ENCODE assay signal across 23 cellular contexts in the genomic region with DNA sequence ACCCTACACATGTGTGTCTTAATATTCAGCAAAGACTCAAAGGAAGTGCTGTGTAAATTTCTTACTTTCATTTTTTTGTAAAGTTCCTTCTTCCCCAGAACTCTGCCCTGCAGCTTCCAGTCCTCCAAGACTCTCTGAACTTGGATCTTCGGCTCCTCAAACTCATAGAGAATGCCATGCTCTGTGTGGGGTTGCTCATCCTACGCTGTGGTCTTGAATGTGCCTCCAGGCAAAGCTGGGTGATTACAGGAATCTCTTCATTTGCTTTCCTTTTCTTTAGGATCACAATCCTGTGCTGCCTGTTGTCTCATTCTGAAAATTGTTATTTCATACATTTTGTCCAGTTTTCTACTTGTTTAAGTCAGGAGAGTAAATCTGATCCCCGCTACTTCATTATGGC. TPM values are rescaled to one million over a fixed set of nuclear protein-coding genes. Genes with fewer than 3 reads are reported as not detected.
"Had no signal": no experiment of that assay in that cellular context is flagged by ENCODE, and none has a peak within 500 bp of the region (broad histone marks: within the 10 kb centered on the region; RNA-seq: fewer than 3 reads in every experiment).

No MANE protein-coding gene starts in this region.

- H3K4me3 ChIP-seq: cardiac muscle cell, gastroesophageal sphincter, heart left ventricle, left ventricle myocardium inferior, prostate gland, right atrium auricular region, tibial nerve had no signal

- DNase-seq: activated CD4-positive, alpha-beta T cell treated with anti-CD3 and anti-CD28 coated beads, Interleukin-2, amount 50 U/mL, for 4 hours; activated gamma-delta T cell treated with Interleukin-2 at 50 U/mL for 16 hours; activated T-cell treated with anti-CD3 and anti-CD28 coated beads for 4 hours; amniotic stem cell; heart left ventricle; left ventricle myocardium inferior; stimulated activated CD4-positive, alpha-beta T cell treated with anti-CD3 and anti-CD28 coated beads, Interleukin-2, amount 100 ng/mL, for 24 hours; stimulated activated naive CD8-positive, alpha-beta T cell treated with anti-CD3 and anti-CD28 coated beads, Interleukin-15, Interleukin-2, amounts not matched to agents 100 U/mL and 50 U/mL, for 24 hours; T-helper 2 cell; WERI-Rb-1 had no signal

- H3K4me1 ChIP-seq: gastroesophageal sphincter, heart left ventricle, left ventricle myocardium inferior, prostate gland, right atrium auricular region, tibial nerve had no signal

- H3K9me3 ChIP-seq: gastroesophageal sphincter, left ventricle myocardium inferior, prostate gland, right atrium auricular region, tibial nerve had no signal

- H3K27ac ChIP-seq: cardiac muscle cell, gastroesophageal sphincter, heart left ventricle, left ventricle myocardium inferior, prostate gland, right atrium auricular region, tibial nerve, WERI-Rb-1 had no signal

- H3K27me3 ChIP-seq: cardiac muscle cell, right atrium auricular region, tibial nerve had no signal

- FAIRE-seq: urothelium cell line had no signal

- H3K36me3 ChIP-seq: cardiac muscle cell, gastroesophageal sphincter, heart left ventricle, left ventricle myocardium inferior, prostate gland, right atrium auricular region, tibial nerve, WERI-Rb-1 had no signal

- ATAC-seq: gastroesophageal sphincter; heart left ventricle; stimulated activated naive CD8-positive, alpha-beta T cell treated with anti-CD3 and anti-CD28 coated beads, Interleukin-15, Interleukin-2, amounts not matched to agents 100 U/mL and 50 U/mL, for 24 hours had no signal

RNA-seq across cellular contexts. Expression of a gene that starts 30.6 kb away (rescaled TPM):
- total RNA-seq: activated T-helper 1 cell treated with anti-CD3 and anti-CD28 coated beads, Interleukin-12 subunit alpha, Interleukin-12 subunit beta, Interleukin-2, Interleukin-4 antibody, amounts not matched to agents 30 ng/mL and 10 ng/mL and 1 ng/mL, durations not matched to agents 14 hours and 24 hours and 36 hours; cardiac muscle cell; gastroesophageal sphincter; heart left ventricle; kidney epithelial cell; left ventricle myocardium inferior; myocyte; osteoblast; right atrium auricular region; skeletal muscle tissue; tibial nerve had no signal
- polyA plus RNA-seq: cardiac muscle cell, esophagus, heart left ventricle, neural cell had no signal
